In the genomic region with DNA sequence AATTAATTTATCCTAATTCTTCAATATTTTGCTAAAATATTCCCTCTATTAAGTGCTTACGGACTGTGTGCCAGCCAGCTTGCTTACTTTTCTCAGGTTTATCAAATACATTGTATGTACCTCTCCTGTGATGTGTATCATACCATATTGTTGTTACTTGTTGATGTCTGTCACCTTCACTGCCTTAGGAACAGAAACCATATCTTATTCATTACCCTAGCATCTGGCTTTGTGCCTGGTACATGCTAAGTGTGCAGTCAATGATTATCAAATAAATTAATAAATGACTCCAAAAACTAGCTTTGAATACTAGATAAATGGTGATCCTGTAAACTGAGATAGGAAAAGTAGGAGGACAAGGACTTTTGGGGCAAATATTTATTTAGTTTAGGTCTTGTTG, we compare ENCODE assay signal across 9 cellular contexts.
DNase-seq lines count a peak whose midpoint lies in the region; ATAC-seq and TF ChIP-seq lines count a peak whose summit lies in the region.
"Had no signal": no experiment of that assay in that cellular context is flagged by ENCODE, and none has a peak within 500 bp of the region (broad histone marks: within the 10 kb centered on the region; RNA-seq: fewer than 3 reads in every experiment).

No MANE protein-coding gene starts in this region.

- peak; percentile 87 to 91 for DNase-seq in erythroblast (lab: John Stamatoyannopoulos, UW)
- DNase-seq in NCI-H2227 (lab: John Stamatoyannopoulos, UW; ENCODE audit: unreplicated experiment): no peak
- no peak for DNase-seq in islet precursor cell
- DNase-seq in NCI-H524 treated with DMSO at 0.1 percent for 48 hours (lab: John Stamatoyannopoulos, UW): no peak
- DNase-seq: NCI-H510A treated with DMSO at 0.1 percent for 48 hours had no signal

- ATAC-seq in GM18505 (IDR thresholded peaks at IDR 0.05; ENCODE audit: unreplicated experiment) (peak; percentile 67), GM19468 (IDR thresholded peaks at IDR 0.05; ENCODE audit: extremely low read depth, unreplicated experiment) (peak; percentile 56), HG03175 (IDR thresholded peaks at IDR 0.05; ENCODE audit: unreplicated experiment) (peak; percentile 90), GM21526 (IDR thresholded peaks at IDR 0.05; ENCODE audit: low FRiP score, unreplicated experiment) (no peak)

- no peak for TF ChIP-seq POLR2A in GM18505 (IDR thresholded peaks at IDR 0.05; ENCODE audit: borderline replicate concordance, extremely low read depth, insufficient read depth, insufficient read length)
- TF ChIP-seq POLR2A in erythroblast (IDR thresholded peaks at IDR 0.05; ENCODE audit: low read length): peak; percentile 50

Comparison
In these comparisons a context has a peak if more than half of its experiments do, and no peak if none do; other contexts are left out.
1. DNase-seq: peak in erythroblast (2 of 2); none in NCI-H2227 (single experiment), islet precursor cell (single experiment) and NCI-H524 treated with DMSO at 0.1 percent for 48 hours (single experiment).